In genomic region chr5:145077028-145077427, GRCh38 we compare ENCODE assay signal across 7 cellular contexts.
"Had no signal": no experiment of that assay in that cellular context is flagged by ENCODE, and none has a peak within 500 bp of the region (broad histone marks: within the 10 kb centered on the region; RNA-seq: fewer than 3 reads in every experiment).

No MANE protein-coding gene starts in this region.

- H3K4me1 ChIP-seq: HAP-1 had no signal

- H3K4me1 Mint-ChIP-seq: GM23338 had no signal

- H3K27ac ChIP-seq: HL-60 had no signal

- H3K9me3 Mint-ChIP-seq: GM23338, HFFc6 had no signal

- ATAC-seq: GM23338, HCT116, HepG2, K562 had no signal

- H3K4me3 ChIP-seq: GM23338, HAP-1, K562 had no signal

- H3K9me3 ChIP-seq: HAP-1 had no signal

- H2AFZ ChIP-seq: GM23338 had no signal

- H3K27ac Mint-ChIP-seq: GM23338, HFFc6 had no signal

- H3K36me3 ChIP-seq: HAP-1 had no signal

- H3K4me2 ChIP-seq: GM23338 had no signal

- DNase-seq: HFFc6 had no signal

- H3K4me3 Mint-ChIP-seq: GM23338, HFFc6 had no signal
